In the genomic region with DNA sequence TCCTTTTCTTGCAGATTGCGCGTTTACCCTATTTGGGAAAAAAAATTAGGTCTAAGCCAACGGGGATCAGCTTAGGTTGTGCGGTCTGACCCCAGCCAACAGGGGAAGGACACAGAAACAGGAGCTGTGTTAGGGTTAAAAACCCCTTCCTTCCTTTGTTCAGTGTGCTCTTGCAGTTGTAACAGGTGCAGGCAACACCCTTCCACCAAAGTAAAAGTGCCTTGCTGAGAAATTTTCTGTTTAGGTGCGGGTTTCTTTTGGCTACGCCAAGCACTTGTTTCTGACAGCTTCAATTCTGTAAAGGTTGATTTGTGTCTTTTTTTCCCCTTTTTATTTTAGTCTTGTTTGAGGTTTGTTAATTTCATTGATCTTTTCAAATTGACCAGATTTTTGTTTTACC, we compare ENCODE assay signal across 2 cellular contexts.
A peak's percentile ranks its signal among the peaks of the same experiment; 100 is the strongest.
TF ChIP-seq lines count a peak whose summit lies in the region.

No MANE protein-coding gene starts in this region.

TF ChIP-seq in HEK293, 187 proteins besides CTCF, POLR2A, EP300 and RAD21 (continued from another document and continues in another):
- TF ChIP-seq, protein P1, sequence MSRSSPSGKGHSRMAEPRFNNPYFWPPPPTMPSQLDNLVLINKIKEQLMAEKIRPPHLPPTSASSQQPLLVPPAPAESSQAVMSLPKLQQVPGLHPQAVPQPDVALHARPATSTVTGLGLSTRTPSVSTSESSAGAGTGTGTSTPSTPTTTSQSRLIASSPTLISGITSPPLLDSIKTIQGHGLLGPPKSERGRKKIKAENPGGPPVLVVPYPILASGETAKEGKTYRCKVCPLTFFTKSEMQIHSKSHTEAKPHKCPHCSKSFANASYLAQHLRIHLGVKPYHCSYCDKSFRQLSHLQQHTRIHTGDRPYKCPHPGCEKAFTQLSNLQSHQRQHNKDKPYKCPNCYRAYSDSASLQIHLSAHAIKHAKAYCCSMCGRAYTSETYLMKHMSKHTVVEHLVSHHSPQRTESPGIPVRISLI (tag by site-specific recombination; IDR thresholded peaks at IDR 0.05), result no peak
- TF ChIP-seq, protein P2, sequence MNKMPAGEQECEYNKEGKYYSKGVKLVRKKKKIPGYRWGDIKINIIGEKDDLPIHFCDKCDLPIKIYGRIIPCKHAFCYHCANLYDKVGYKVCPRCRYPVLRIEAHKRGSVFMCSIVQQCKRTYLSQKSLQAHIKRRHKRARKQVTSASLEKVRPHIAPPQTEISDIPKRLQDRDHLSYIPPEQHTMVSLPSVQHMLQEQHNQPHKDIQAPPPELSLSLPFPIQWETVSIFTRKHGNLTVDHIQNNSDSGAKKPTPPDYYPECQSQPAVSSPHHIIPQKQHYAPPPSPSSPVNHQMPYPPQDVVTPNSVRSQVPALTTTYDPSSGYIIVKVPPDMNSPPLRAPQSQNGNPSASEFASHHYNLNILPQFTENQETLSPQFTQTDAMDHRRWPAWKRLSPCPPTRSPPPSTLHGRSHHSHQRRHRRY (tag by site-specific recombination; IDR thresholded peaks at IDR 0.05), result no peak
- TF ChIP-seq HOXA7 (CRISPR knock-in tag; IDR thresholded peaks at IDR 0.05; ENCODE audit: borderline replicate concordance), result no peak
- no peak for TF ChIP-seq TCF7L2 (IDR thresholded peaks at IDR 0.05; ENCODE audit: borderline replicate concordance, low read depth, low read length)
- TF ChIP-seq, protein P3, sequence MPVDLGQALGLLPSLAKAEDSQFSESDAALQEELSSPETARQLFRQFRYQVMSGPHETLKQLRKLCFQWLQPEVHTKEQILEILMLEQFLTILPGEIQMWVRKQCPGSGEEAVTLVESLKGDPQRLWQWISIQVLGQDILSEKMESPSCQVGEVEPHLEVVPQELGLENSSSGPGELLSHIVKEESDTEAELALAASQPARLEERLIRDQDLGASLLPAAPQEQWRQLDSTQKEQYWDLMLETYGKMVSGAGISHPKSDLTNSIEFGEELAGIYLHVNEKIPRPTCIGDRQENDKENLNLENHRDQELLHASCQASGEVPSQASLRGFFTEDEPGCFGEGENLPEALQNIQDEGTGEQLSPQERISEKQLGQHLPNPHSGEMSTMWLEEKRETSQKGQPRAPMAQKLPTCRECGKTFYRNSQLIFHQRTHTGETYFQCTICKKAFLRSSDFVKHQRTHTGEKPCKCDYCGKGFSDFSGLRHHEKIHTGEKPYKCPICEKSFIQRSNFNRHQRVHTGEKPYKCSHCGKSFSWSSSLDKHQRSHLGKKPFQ (tag by site-specific recombination; IDR thresholded peaks at IDR 0.05), result no peak
- TF ChIP-seq KLF7 (tag by site-specific recombination; IDR thresholded peaks at IDR 0.05; ENCODE audit: borderline replicate concordance), result no peak
- TF ChIP-seq ZNF791 (tag by site-specific recombination; IDR thresholded peaks at IDR 0.05), result no peak
- TF ChIP-seq ZNF211 (tag by site-specific recombination; IDR thresholded peaks at IDR 0.05; ENCODE audit: low read depth), result no peak
- 0 out of 2 replicates have a peak, but pooled peaks have one; percentile 43 for TF ChIP-seq SCRT2 (tag by site-specific recombination; IDR thresholded peaks at IDR 0.05)
- no peak for TF ChIP-seq ZNF558 (tag by site-specific recombination; IDR thresholded peaks at IDR 0.05)
- TF ChIP-seq, protein P4, sequence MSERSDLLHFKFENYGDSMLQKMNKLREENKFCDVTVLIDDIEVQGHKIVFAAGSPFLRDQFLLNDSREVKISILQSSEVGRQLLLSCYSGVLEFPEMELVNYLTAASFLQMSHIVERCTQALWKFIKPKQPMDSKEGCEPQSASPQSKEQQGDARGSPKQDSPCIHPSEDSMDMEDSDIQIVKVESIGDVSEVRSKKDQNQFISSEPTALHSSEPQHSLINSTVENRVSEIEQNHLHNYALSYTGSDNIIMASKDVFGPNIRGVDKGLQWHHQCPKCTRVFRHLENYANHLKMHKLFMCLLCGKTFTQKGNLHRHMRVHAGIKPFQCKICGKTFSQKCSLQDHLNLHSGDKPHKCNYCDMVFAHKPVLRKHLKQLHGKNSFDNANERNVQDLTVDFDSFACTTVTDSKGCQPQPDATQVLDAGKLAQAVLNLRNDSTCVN (tag by site-specific recombination; optimal IDR thresholded peaks at IDR 0.05), result no peak
- no peak for TF ChIP-seq ZNF324 (tag by site-specific recombination; IDR thresholded peaks at IDR 0.05)
- no peak for TF ChIP-seq ZNF302 (tag by site-specific recombination; IDR thresholded peaks at IDR 0.05; ENCODE audit: low read depth)
- TF ChIP-seq, protein P5, sequence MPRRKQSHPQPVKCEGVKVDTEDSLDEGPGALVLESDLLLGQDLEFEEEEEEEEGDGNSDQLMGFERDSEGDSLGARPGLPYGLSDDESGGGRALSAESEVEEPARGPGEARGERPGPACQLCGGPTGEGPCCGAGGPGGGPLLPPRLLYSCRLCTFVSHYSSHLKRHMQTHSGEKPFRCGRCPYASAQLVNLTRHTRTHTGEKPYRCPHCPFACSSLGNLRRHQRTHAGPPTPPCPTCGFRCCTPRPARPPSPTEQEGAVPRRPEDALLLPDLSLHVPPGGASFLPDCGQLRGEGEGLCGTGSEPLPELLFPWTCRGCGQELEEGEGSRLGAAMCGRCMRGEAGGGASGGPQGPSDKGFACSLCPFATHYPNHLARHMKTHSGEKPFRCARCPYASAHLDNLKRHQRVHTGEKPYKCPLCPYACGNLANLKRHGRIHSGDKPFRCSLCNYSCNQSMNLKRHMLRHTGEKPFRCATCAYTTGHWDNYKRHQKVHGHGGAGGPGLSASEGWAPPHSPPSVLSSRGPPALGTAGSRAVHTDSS (tag by site-specific recombination; IDR thresholded peaks at IDR 0.05), result no peak
- TF ChIP-seq KLF9 (tag by site-specific recombination; IDR thresholded peaks at IDR 0.05; ENCODE audit: low read depth), result no peak
- TF ChIP-seq ZNF114 (tag by site-specific recombination; IDR thresholded peaks at IDR 0.05), result no peak
- no peak for TF ChIP-seq ZNF354C (tag by site-specific recombination; IDR thresholded peaks at IDR 0.05; ENCODE audit: borderline replicate concordance, low read depth)
- no peak for TF ChIP-seq SP2 (tag by site-specific recombination; IDR thresholded peaks at IDR 0.05)
- no peak for TF ChIP-seq ZNF174 (tag by site-specific recombination; IDR thresholded peaks at IDR 0.05)
- no peak for TF ChIP-seq ZNF292 (tag by site-specific recombination; IDR thresholded peaks at IDR 0.05; ENCODE audit: borderline replicate concordance, low read depth)

TF ChIP-seq in K562, 482 proteins besides CTCF, POLR2A, EP300 and RAD21 (continued from another document):
- peak; percentile 69; the same call in 1 of the 2 replicates for TF ChIP-seq CBX1 (IDR thresholded peaks at IDR 0.05; ENCODE audit: low read depth)
- peak; percentile 85; the same call in 1 of the 2 replicates for TF ChIP-seq CBX5 (IDR thresholded peaks at IDR 0.05; ENCODE audit: borderline replicate concordance, low read depth)
- TF ChIP-seq, protein P6, sequence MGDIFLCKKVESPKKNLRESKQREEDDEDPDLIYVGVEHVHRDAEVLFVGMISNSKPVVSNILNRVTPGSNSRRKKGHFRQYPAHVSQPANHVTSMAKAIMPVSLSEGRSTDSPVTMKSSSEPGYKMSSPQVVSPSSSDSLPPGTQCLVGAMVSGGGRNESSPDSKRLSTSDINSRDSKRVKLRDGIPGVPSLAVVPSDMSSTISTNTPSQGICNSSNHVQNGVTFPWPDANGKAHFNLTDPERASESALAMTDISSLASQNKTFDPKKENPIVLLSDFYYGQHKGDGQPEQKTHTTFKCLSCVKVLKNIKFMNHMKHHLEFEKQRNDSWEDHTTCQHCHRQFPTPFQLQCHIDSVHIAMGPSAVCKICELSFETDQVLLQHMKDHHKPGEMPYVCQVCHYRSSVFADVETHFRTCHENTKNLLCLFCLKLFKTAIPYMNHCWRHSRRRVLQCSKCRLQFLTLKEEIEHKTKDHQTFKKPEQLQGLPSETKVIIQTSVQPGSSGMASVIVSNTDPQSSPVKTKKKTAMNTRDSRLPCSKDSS (IDR thresholded peaks at IDR 0.05; ENCODE audit: low read depth, partially characterized antibody), result peak; percentile 95
TF ChIP-seq in K562: peak in this region for 6.
